11 cellular contexts compared by ENCODE assay signal in the genomic region with DNA sequence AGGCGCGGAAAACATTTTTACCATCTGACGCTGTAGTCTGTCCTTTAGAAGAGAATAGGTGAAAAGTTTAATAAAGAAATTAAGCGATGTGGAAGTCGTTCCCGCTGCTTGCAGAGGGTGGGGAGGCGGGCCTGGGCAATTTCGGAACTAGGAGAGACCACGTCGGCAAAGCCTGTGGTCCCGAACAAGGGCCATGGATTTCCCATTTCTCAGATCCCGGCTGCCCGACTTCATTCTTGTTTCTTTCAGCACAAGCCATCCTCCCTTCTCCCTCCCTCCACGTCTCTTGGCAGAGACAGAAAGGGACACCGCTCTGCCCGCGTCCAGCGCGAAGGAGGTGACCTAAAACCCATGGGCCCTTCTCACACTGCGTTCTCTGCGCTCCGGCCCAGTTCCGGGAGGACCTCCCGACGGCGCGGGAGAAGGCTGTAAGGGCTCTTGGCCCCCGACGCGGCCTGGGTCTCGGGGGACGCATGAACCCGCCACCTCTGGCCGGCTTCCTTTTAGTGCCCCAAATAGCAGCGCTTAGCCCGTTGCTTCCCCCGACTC. TPM values are rescaled to one million over a fixed set of nuclear protein-coding genes. Genes with fewer than 3 reads are reported as not detected.
DNase-seq lines count a peak whose midpoint lies in the region; ATAC-seq, FAIRE-seq and TF ChIP-seq lines count a peak whose summit lies in the region.
"Had no signal": no experiment of that assay in that cellular context is flagged by ENCODE, and none has a peak within 500 bp of the region (broad histone marks: within the 10 kb centered on the region; RNA-seq: fewer than 3 reads in every experiment).

No MANE protein-coding gene starts in this region.

- ATAC-seq in GM19351 (IDR thresholded peaks at IDR 0.05; ENCODE audit: unreplicated experiment) (no peak), HG03460 (IDR thresholded peaks at IDR 0.05; ENCODE audit: unreplicated experiment) (no peak), HG02678 (IDR thresholded peaks at IDR 0.05; ENCODE audit: unreplicated experiment) (no peak)
- ATAC-seq: left colon had no signal

- H4K20me1 ChIP-seq in hepatocyte (ENCODE audit: insufficient read depth, poor library complexity, severe bottlenecking) = peaks cover 22% of the 10 kb centered on the region

- peaks cover 21% of the 10 kb centered on the region for H3K79me2 ChIP-seq in hepatocyte

- H3K4me3 Mint-ChIP-seq in activated naive CD8-positive, alpha-beta T cell = peak overlapping the region; percentile 91

- DNase-seq in hepatocyte (ENCODE audit: low spot score) (peak; percentile 18), small intestine (peak; percentile 20), midbrain (lab: John Stamatoyannopoulos, UW) (no peak)
- DNase-seq: KBM-7 had no signal

- H3K4me1 ChIP-seq in HUES48 (ENCODE audit: control insufficient read depth, insufficient read depth, low read length) (peaks cover 10% of the 10 kb centered on the region), hepatocyte (ENCODE audit: insufficient read depth) (peaks cover 31% of the 10 kb centered on the region), small intestine (ENCODE audit: control insufficient read depth in 2 of 2, insufficient read depth in 1 of 2, low read depth in 1 of 2, low read length in 1 of 2) (peaks cover 0 to 4% of the 10 kb centered on the region in 2 donors)

- H3K9me2 ChIP-seq in hepatocyte (replicated peaks; ENCODE audit: insufficient read depth) = no peaks in the 10 kb centered on the region

- H3K27ac ChIP-seq in HUES48 (ENCODE audit: low read depth, low read length) = no peak overlapping the region
- peak overlapping the region; percentile 21 for H3K27ac ChIP-seq in hepatocyte
- no peak overlapping the region for H3K27ac ChIP-seq in small intestine (ENCODE audit: low read depth in 1 of 2, low read length in 1 of 2)

- peak overlapping the region; percentile 81 for H2AFZ ChIP-seq in hepatocyte

- peaks cover 45% of the 10 kb centered on the region for H3K4me1 Mint-ChIP-seq in activated naive CD8-positive, alpha-beta T cell (ENCODE audit: low read depth)

- H3K4me2 ChIP-seq in hepatocyte = peak overlapping the region; percentile 94

- H3K9me3 ChIP-seq in HUES48 (ENCODE audit: control insufficient read depth, insufficient read depth, low read length) (no peaks in the 10 kb centered on the region), hepatocyte (ENCODE audit: low read depth) (no peaks in the 10 kb centered on the region), small intestine (ENCODE audit: control insufficient read depth, low read depth) (no peaks in the 10 kb centered on the region)
- H3K9me3 ChIP-seq: thyroid gland had no signal

- H3K36me3 ChIP-seq in HUES48 (ENCODE audit: control insufficient read depth, insufficient read depth, low read length) (no peaks in the 10 kb centered on the region), hepatocyte (replicated peaks; ENCODE audit: insufficient read depth, low read depth) (no peaks in the 10 kb centered on the region), small intestine (ENCODE audit: control insufficient read depth in 2 of 2, insufficient read depth in 2 of 2, low read length in 2 of 2) (no peaks in the 10 kb centered on the region)
- H3K36me3 ChIP-seq: thyroid gland had no signal

- peaks cover 51% of the 10 kb centered on the region for H3K27me3 ChIP-seq in HUES48 (ENCODE audit: control insufficient read depth, insufficient read depth, low read length)
- H3K27me3 ChIP-seq in hepatocyte = peaks cover 32% of the 10 kb centered on the region
- peaks cover 0 to 12% of the 10 kb centered on the region in 2 donors for H3K27me3 ChIP-seq in small intestine (ENCODE audit: control insufficient read depth in 2 of 2, insufficient read depth in 2 of 2, low read length in 2 of 2)

- 15% methylated on average over 32 of the region's 37 CpGs for WGBS in hepatocyte (ENCODE audit: low lambda C conversion rate, missing lambda C conversion rate)
- WGBS in small intestine, 3 donors = 7 to 12% (median 12%) methylated on average over 37 of the region's 37 CpGs

- no peak for FAIRE-seq in small intestine (lab: Jason Lieb, UNC)

- TF ChIP-seq CTCF in hepatocyte (IDR thresholded peaks at IDR 0.05; ENCODE audit: poor library complexity) = no peak

- no peaks in the 10 kb centered on the region for H3K36me3 Mint-ChIP-seq in activated naive CD8-positive, alpha-beta T cell

- peaks cover 6% of the 10 kb centered on the region for H3K27me3 Mint-ChIP-seq in activated naive CD8-positive, alpha-beta T cell

- H3K4me3 ChIP-seq in HUES48 (ENCODE audit: low read depth, low read length) (peak overlapping the region; percentile 66), hepatocyte (peak overlapping the region; percentile 4), small intestine (ENCODE audit: low read depth in 1 of 2, low read length in 2 of 2) (peak overlapping the region in 1 of 2 donors; percentile 81)

- peak overlapping the region; percentile 92 for H3K27ac Mint-ChIP-seq in activated naive CD8-positive, alpha-beta T cell

- H3K9ac ChIP-seq in HUES48 (ENCODE audit: low read depth, low read length) = peak overlapping the region; percentile 20; the same call in 1 of the 2 replicates

- no peaks in the 10 kb centered on the region for H3K9me3 Mint-ChIP-seq in activated naive CD8-positive, alpha-beta T cell (ENCODE audit: low read depth)

RNA-seq across cellular contexts. Expression of gene BCL2L11, which starts 2.2 kb away (rescaled TPM):
- total RNA-seq in hepatocyte = 25.3 and 26.5 TPM in 2 replicates
- polyA plus RNA-seq in hepatocyte (12.3 and 13.0 TPM in 2 replicates), small intestine (10 to 100 TPM in 2 of 3 donors, 1 to 10 TPM in 1; 8.5 to 10.8 (median 10.3) TPM)
